10 cellular contexts compared by ENCODE assay signal in genomic region chr4:75490155-75490554, GRCh38. TPM values are rescaled to one million over a fixed set of nuclear protein-coding genes. Genes with fewer than 3 reads are reported as not detected.
DNase-seq lines count a peak whose midpoint lies in the region; ATAC-seq and TF ChIP-seq lines count a peak whose summit lies in the region.
"Had no signal": no experiment of that assay in that cellular context is flagged by ENCODE, and none has a peak within 500 bp of the region (broad histone marks: within the 10 kb centered on the region; RNA-seq: fewer than 3 reads in every experiment).

No MANE protein-coding gene starts in this region.

- no peak overlapping the region for H3K4me3 Mint-ChIP-seq in activated T-cell treated with anti-CD3 and anti-CD28 coated beads, Interleukin-2, amount 50 U/mL, for 24 hours
- H3K4me3 Mint-ChIP-seq in activated T-cell treated with anti-CD3 and anti-CD28 coated beads, Interleukin-2, amount 50 U/mL, for 72 hours, result no peak overlapping the region
- H3K4me3 Mint-ChIP-seq: activated naive CD8-positive, alpha-beta T cell treated with anti-CD3 and anti-CD28 coated beads for 36 hours had no signal

- H3K9me3 ChIP-seq in RWPE2 (ENCODE audit: severe bottlenecking) (no peaks in the 10 kb centered on the region), thoracic aorta (no peaks in the 10 kb centered on the region)

- H3K9me3 Mint-ChIP-seq in activated T-cell treated with anti-CD3 and anti-CD28 coated beads, Interleukin-2, amount 50 U/mL, for 24 hours, result no peaks in the 10 kb centered on the region
- H3K9me3 Mint-ChIP-seq in activated T-cell treated with anti-CD3 and anti-CD28 coated beads, Interleukin-2, amount 50 U/mL, for 72 hours, result no peaks in the 10 kb centered on the region
- H3K9me3 Mint-ChIP-seq: activated naive CD8-positive, alpha-beta T cell treated with anti-CD3 and anti-CD28 coated beads for 36 hours had no signal

- no peaks in the 10 kb centered on the region for H3K27me3 Mint-ChIP-seq in activated T-cell treated with anti-CD3 and anti-CD28 coated beads, Interleukin-2, amount 50 U/mL, for 24 hours
- no peaks in the 10 kb centered on the region for H3K27me3 Mint-ChIP-seq in activated T-cell treated with anti-CD3 and anti-CD28 coated beads, Interleukin-2, amount 50 U/mL, for 72 hours (ENCODE audit: low read depth)
- H3K27me3 Mint-ChIP-seq: activated naive CD8-positive, alpha-beta T cell treated with anti-CD3 and anti-CD28 coated beads for 36 hours had no signal

- peaks cover 72% of the 10 kb centered on the region for H3K36me3 Mint-ChIP-seq in activated T-cell treated with anti-CD3 and anti-CD28 coated beads, Interleukin-2, amount 50 U/mL, for 24 hours (ENCODE audit: low read depth)
- H3K36me3 Mint-ChIP-seq in activated T-cell treated with anti-CD3 and anti-CD28 coated beads, Interleukin-2, amount 50 U/mL, for 72 hours (ENCODE audit: insufficient read depth in 2 of 2), result peaks cover 4 to 8% of the 10 kb centered on the region in 2 donors

- peak overlapping the region; percentile 14 for H3K27ac Mint-ChIP-seq in activated T-cell treated with anti-CD3 and anti-CD28 coated beads, Interleukin-2, amount 50 U/mL, for 24 hours
- H3K27ac Mint-ChIP-seq in activated T-cell treated with anti-CD3 and anti-CD28 coated beads, Interleukin-2, amount 50 U/mL, for 72 hours, result no peak overlapping the region
- H3K27ac Mint-ChIP-seq: activated naive CD8-positive, alpha-beta T cell treated with anti-CD3 and anti-CD28 coated beads for 36 hours had no signal

- H3K4me1 ChIP-seq in RWPE2 (ENCODE audit: insufficient read depth, poor library complexity, severe bottlenecking) (peaks cover 5% of the 10 kb centered on the region), thoracic aorta (ENCODE audit: control insufficient read depth in 1 of 2, low read depth in 2 of 2) (peaks cover 4 to 9% of the 10 kb centered on the region in 2 donors)

- TF ChIP-seq CTCF in RWPE2 (IDR thresholded peaks at IDR 0.05; ENCODE audit: poor library complexity, severe bottlenecking), result peak; percentile 35
- TF ChIP-seq CTCF in fibroblast of the aortic adventitia (IDR thresholded peaks at IDR 0.05; ENCODE audit: insufficient read depth, low read length), result peak; percentile 20
- TF ChIP-seq CTCF in thoracic aorta (IDR thresholded peaks at IDR 0.05), result peak; percentile 28

- no peak overlapping the region for H3K4me3 ChIP-seq in RWPE2 (ENCODE audit: severe bottlenecking)
- H3K4me3 ChIP-seq in fibroblast of the aortic adventitia (ENCODE audit: low read depth, low read length), result no peak overlapping the region
- no peak overlapping the region for H3K4me3 ChIP-seq in thoracic aorta

- no peak overlapping the region for H3K27ac ChIP-seq in RWPE2 (ENCODE audit: poor library complexity, severe bottlenecking)
- no peak overlapping the region for H3K27ac ChIP-seq in thoracic aorta

- no peak for DNase-seq in activated T-cell treated with anti-CD3 and anti-CD28 coated beads, Interleukin-2, amount 50 U/mL, for 24 hours
- no peak for DNase-seq in activated T-cell treated with anti-CD3 and anti-CD28 coated beads, Interleukin-2, amount 50 U/mL, for 72 hours
- DNase-seq in RWPE2 (ENCODE audit: low spot score) (no peak), fibroblast of the aortic adventitia (ENCODE audit: low read depth) (peak; percentile 59), thoracic aorta (ENCODE audit: low spot score) (no peak), sciatic nerve (ENCODE audit: low spot score) (no peak)
- DNase-seq: activated naive CD8-positive, alpha-beta T cell treated with anti-CD3 and anti-CD28 coated beads for 36 hours; Calu3 had no signal

- no peak for ATAC-seq in activated T-cell treated with anti-CD3 and anti-CD28 coated beads, Interleukin-2, amount 50 U/mL, for 72 hours (replicated peaks in 1 of 2)
- ATAC-seq in RWPE2 (ENCODE audit: low read depth) (no peak), thoracic aorta (ENCODE audit: insufficient number of reproducible peaks, low FRiP score, low read depth) (no peak), sciatic nerve (no peak), HG03521 (IDR thresholded peaks at IDR 0.05; ENCODE audit: unreplicated experiment) (no peak), HG03196 (IDR thresholded peaks at IDR 0.05; ENCODE audit: unreplicated experiment) (no peak)

- H3K4me1 Mint-ChIP-seq in activated T-cell treated with anti-CD3 and anti-CD28 coated beads, Interleukin-2, amount 50 U/mL, for 24 hours (ENCODE audit: low read depth), result peaks cover 6% of the 10 kb centered on the region
- H3K4me1 Mint-ChIP-seq in activated T-cell treated with anti-CD3 and anti-CD28 coated beads, Interleukin-2, amount 50 U/mL, for 72 hours (ENCODE audit: low read depth), result no peaks in the 10 kb centered on the region

- intact Hi-C loops in sciatic nerve (cut with DNase I), result no loop called here

- H3K27me3 ChIP-seq in RWPE2 (ENCODE audit: insufficient read depth, poor library complexity, severe bottlenecking) (no peaks in the 10 kb centered on the region), thoracic aorta (replicated peaks; ENCODE audit: insufficient read depth) (no peaks in the 10 kb centered on the region)

- H3K36me3 ChIP-seq in RWPE2 (ENCODE audit: low read depth) (peaks cover 87% of the 10 kb centered on the region), thoracic aorta (peaks cover 14% of the 10 kb centered on the region)

RNA-seq across cellular contexts. Expression of gene RCHY1, which starts 24.0 kb away (rescaled TPM):
- total RNA-seq in activated T-cell treated with anti-CD3 and anti-CD28 coated beads, Interleukin-2, amount 50 U/mL, for 72 hours, result 10 to 100 TPM; 42.0 to 44.3 TPM
- total RNA-seq in fibroblast of the aortic adventitia (ENCODE audit: low replicate concordance) (27.3 and 44.0 TPM in 2 replicates), thoracic aorta (10 to 100 TPM; 17.6 to 25.0 TPM), sciatic nerve (38.3 TPM)

RNA-seq across cellular contexts. Expression of gene THAP6, which starts 24.1 kb away (rescaled TPM):
- 10 to 100 TPM; 28.8 to 35.1 TPM for total RNA-seq in activated T-cell treated with anti-CD3 and anti-CD28 coated beads, Interleukin-2, amount 50 U/mL, for 72 hours
- total RNA-seq in fibroblast of the aortic adventitia (ENCODE audit: low replicate concordance) (22.0 and 44.6 TPM in 2 replicates), thoracic aorta (10 to 100 TPM; 13.4 to 37.0 TPM), sciatic nerve (25.0 TPM)
